ENCODE assay signal across 34 cellular contexts in genomic region chr11:1099519-1100355, GRCh38. TPM values are rescaled to one million over a fixed set of nuclear protein-coding genes. Genes with fewer than 3 reads are reported as not detected.
"Had no signal": no experiment of that assay in that cellular context is flagged by ENCODE, and none has a peak within 500 bp of the region (broad histone marks: within the 10 kb centered on the region; RNA-seq: fewer than 3 reads in every experiment).

No MANE protein-coding gene starts in this region.

- H3K27me3 Mint-ChIP-seq: activated B cell treated with CpG ODN at 0.5 μM for 24 hours; activated CD4-positive, alpha-beta memory T cell treated with anti-CD3 and anti-CD28 coated beads for 36 hours; activated CD4-positive, alpha-beta T cell treated with anti-CD3 and anti-CD28 coated beads, Interleukin-2, amount 10 ng/mL, durations not matched to agents 7 days and 5 days; activated naive CD8-positive, alpha-beta T cell treated with anti-CD3 and anti-CD28 coated beads, Interleukin-2, amount 50 U/mL, for 24 hours; IgD-negative memory B cell had no signal

- H3K36me3 ChIP-seq: ascending aorta had no signal

- H3K4me1 ChIP-seq: ascending aorta, body of pancreas had no signal

- H3K36me3 Mint-ChIP-seq: activated CD4-positive, alpha-beta memory T cell treated with anti-CD3 and anti-CD28 coated beads for 36 hours; activated naive CD4-positive, alpha-beta T cell treated with anti-CD3 and anti-CD28 coated beads, Interleukin-2, amount 50 U/mL, for 72 hours; IgD-negative memory B cell had no signal

- H3K4me1 Mint-ChIP-seq: activated B cell treated with CpG ODN at 0.5 μM for 24 hours; activated CD4-positive, alpha-beta T cell treated with anti-CD3 and anti-CD28 coated beads, Interleukin-2, amount 10 ng/mL, durations not matched to agents 7 days and 5 days; activated naive CD8-positive, alpha-beta T cell treated with anti-CD3 and anti-CD28 coated beads, Interleukin-2, amount 50 U/mL, for 24 hours had no signal

- H3K9me3 ChIP-seq: ascending aorta, body of pancreas had no signal

- H3K27ac Mint-ChIP-seq: activated B cell treated with CpG ODN at 0.5 μM for 24 hours; activated CD4-positive, alpha-beta memory T cell treated with anti-CD3 and anti-CD28 coated beads for 36 hours; activated CD4-positive, alpha-beta T cell treated with anti-CD3 and anti-CD28 coated beads, Interleukin-2, amount 10 ng/mL, durations not matched to agents 7 days and 5 days; activated naive CD8-positive, alpha-beta T cell treated with anti-CD3 and anti-CD28 coated beads, Interleukin-2, amount 50 U/mL, for 24 hours; IgD-negative memory B cell had no signal

- H3K27me3 ChIP-seq: ascending aorta, body of pancreas had no signal

- H3K9me3 Mint-ChIP-seq: activated B cell treated with CpG ODN at 0.5 μM for 24 hours; activated T-cell treated with anti-CD3 and anti-CD28 coated beads, Interleukin-2, amount 50 U/mL, for 4 hours; IgD-negative memory B cell had no signal

- DNase-seq: activated B cell treated with CpG ODN at 0.5 μM for 24 hours; activated CD4-positive, alpha-beta memory T cell treated with anti-CD3 and anti-CD28 coated beads for 36 hours; activated CD4-positive, alpha-beta T cell treated with anti-CD3 and anti-CD28 coated beads for 1 hour; activated CD4-positive, alpha-beta T cell treated with anti-CD3 and anti-CD28 coated beads, Interleukin-2, amount 10 ng/mL, durations not matched to agents 7 days and 5 days; activated CD8-positive, alpha-beta memory T cell treated with anti-CD3 and anti-CD28 coated beads for 24 hours; activated effector memory CD4-positive, alpha-beta T cell treated with anti-CD3 and anti-CD28 coated beads, Interleukin-2, amount 50 U/mL, for 16 hours; activated naive CD4-positive, alpha-beta T cell treated with Interleukin-2 at 50 U/mL for 16 hours; activated naive CD8-positive, alpha-beta T cell treated with anti-CD3 and anti-CD28 coated beads, Interleukin-2, amount 50 U/mL, for 24 hours; activated T-cell treated with anti-CD3 and anti-CD28 coated beads, Interleukin-2, amount 50 U/mL, for 4 hours; amniotic stem cell; body of pancreas; KG1; NCI-H1048; NCI-H146; NCI-H187 treated with DMSO at 0.1 percent for 48 hours; NCI-H2081 treated with DMSO at 0.1 percent for 48 hours; NCI-H2171; NCI-H345; NCI-H510A; NCI-H526 treated with DMSO at 0.1 percent for 48 hours; NCI-H82; OCI-M1; RPMI8226; SHP77; T-helper 2 cell; T1000 had no signal

- H3K27ac ChIP-seq: ascending aorta, body of pancreas had no signal

- H3K4me3 Mint-ChIP-seq: activated B cell treated with CpG ODN at 0.5 μM for 24 hours; activated CD4-positive, alpha-beta memory T cell treated with anti-CD3 and anti-CD28 coated beads for 36 hours; activated CD4-positive, alpha-beta T cell treated with anti-CD3 and anti-CD28 coated beads, Interleukin-2, amount 10 ng/mL, durations not matched to agents 7 days and 5 days; activated naive CD8-positive, alpha-beta T cell treated with anti-CD3 and anti-CD28 coated beads, Interleukin-2, amount 50 U/mL, for 24 hours; activated T-cell treated with anti-CD3 and anti-CD28 coated beads, Interleukin-2, amount 50 U/mL, for 4 hours; IgD-negative memory B cell had no signal

- H3K4me3 ChIP-seq: ascending aorta, body of pancreas had no signal

- ATAC-seq: activated naive CD4-positive, alpha-beta T cell treated with anti-CD3 and anti-CD28 coated beads, Interleukin-2, amount 50 U/mL, for 72 hours; activated naive CD8-positive, alpha-beta T cell treated with anti-CD3 and anti-CD28 coated beads, Interleukin-2, amount 50 U/mL, for 24 hours; activated T-cell treated with anti-CD3 and anti-CD28 coated beads, Interleukin-2, amount 50 U/mL, for 4 hours; body of pancreas; Panc1 had no signal

RNA-seq across cellular contexts. Expression of gene MUC2, which starts 25.1 kb away (rescaled TPM):
- total RNA-seq: activated B cell treated with CpG ODN at 0.5 μM for 24 hours; activated CD4-positive, alpha-beta memory T cell treated with anti-CD3 and anti-CD28 coated beads for 36 hours; activated CD4-positive, alpha-beta T cell treated with anti-CD3 and anti-CD28 coated beads, Interleukin-2, amount 10 ng/mL, durations not matched to agents 7 days and 5 days; activated naive CD4-positive, alpha-beta T cell treated with anti-CD3 and anti-CD28 coated beads, Interleukin-2, amount 50 U/mL, for 72 hours; bronchial epithelial cell; LHCN-M2; M059J; SK-MEL-5 had no signal
- polyA plus RNA-seq: IgD-negative memory B cell had no signal

RNA-seq across cellular contexts. Expression of gene MUC5AC, which starts 58.0 kb away (rescaled TPM):
- total RNA-seq: activated B cell treated with CpG ODN at 0.5 μM for 24 hours; activated CD4-positive, alpha-beta memory T cell treated with anti-CD3 and anti-CD28 coated beads for 36 hours; activated CD4-positive, alpha-beta T cell treated with anti-CD3 and anti-CD28 coated beads, Interleukin-2, amount 10 ng/mL, durations not matched to agents 7 days and 5 days; activated naive CD4-positive, alpha-beta T cell treated with anti-CD3 and anti-CD28 coated beads, Interleukin-2, amount 50 U/mL, for 72 hours; LHCN-M2; M059J; SK-MEL-5 had no signal
- polyA plus RNA-seq: IgD-negative memory B cell had no signal
